ENCODE assay signal across 9 cellular contexts in the genomic region with DNA sequence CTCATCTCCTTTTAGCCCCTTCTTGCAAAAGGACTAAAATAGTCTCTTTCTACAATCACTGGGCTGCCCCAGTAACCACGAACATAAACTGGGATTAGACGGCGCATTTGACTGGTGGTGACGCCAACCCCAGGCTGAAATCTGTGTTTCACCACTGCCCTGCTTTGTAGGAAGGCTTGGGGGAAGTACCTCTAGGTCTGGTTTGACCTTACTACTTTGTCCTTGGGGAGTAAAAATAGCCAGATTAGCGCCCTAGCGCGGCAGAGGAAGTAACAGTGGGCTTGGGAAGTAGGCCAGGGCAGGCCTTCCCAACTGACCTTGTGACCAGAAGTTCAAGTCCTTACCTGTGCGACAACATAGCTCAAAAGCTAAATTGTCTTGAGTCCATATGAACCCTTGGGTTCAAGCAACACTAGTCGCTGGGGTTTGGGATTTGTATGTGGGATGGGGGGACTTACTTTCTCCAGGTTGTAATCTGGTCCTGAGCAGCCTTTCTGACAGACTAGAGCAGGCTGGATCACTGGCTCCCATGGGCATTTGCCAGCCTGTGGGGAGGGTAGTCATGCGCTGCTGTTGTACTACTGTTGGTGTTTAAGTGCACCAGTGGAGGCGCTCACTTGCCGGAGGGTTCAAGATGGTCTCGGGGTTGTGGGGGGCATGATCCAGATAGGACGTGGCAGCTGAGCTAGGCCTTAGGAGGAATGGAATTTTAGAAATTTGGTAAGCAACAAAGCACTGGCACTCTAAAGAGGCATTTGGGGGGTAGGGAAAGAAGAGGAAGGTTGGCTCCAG. TPM values are rescaled to one million over a fixed set of nuclear protein-coding genes. Genes with fewer than 3 reads are reported as not detected.
DNase-seq lines count a peak whose midpoint lies in the region; ATAC-seq and FAIRE-seq lines count a peak whose summit lies in the region.
"Had no signal": no experiment of that assay in that cellular context is flagged by ENCODE, and none has a peak within 500 bp of the region (broad histone marks: within the 10 kb centered on the region; RNA-seq: fewer than 3 reads in every experiment).

No MANE protein-coding gene starts in this region.

- peak overlapping the region; percentile 73 for H3K18ac ChIP-seq in neuronal stem cell (ENCODE audit: low read length)

- H2BK12ac ChIP-seq in neuronal stem cell (ENCODE audit: low read length) = no peak overlapping the region

- H3K4me1 Mint-ChIP-seq in CD4-positive, CD25-positive, alpha-beta regulatory T cell = peaks cover 30 to 63% (median 56%) of the 10 kb centered on the region in 4 donors
- peaks cover 61% of the 10 kb centered on the region for H3K4me1 Mint-ChIP-seq in activated naive CD4-positive, alpha-beta T cell treated with anti-CD3 and anti-CD28 coated beads for 36 hours (ENCODE audit: low read depth)

- peaks cover 62% of the 10 kb centered on the region for H3K36me3 Mint-ChIP-seq in CD4-positive, CD25-positive, alpha-beta regulatory T cell
- peaks cover 51% of the 10 kb centered on the region for H3K36me3 Mint-ChIP-seq in activated naive CD4-positive, alpha-beta T cell treated with anti-CD3 and anti-CD28 coated beads for 36 hours (ENCODE audit: low read depth)

- peaks cover 6% of the 10 kb centered on the region for H3K27me3 Mint-ChIP-seq in CD4-positive, CD25-positive, alpha-beta regulatory T cell
- H3K27me3 Mint-ChIP-seq in activated naive CD4-positive, alpha-beta T cell treated with anti-CD3 and anti-CD28 coated beads for 36 hours (ENCODE audit: low read depth) = no peaks in the 10 kb centered on the region

- peak overlapping the region; percentile 38 for H3K4me3 ChIP-seq in CD4-positive, CD25-positive, alpha-beta regulatory T cell (ENCODE audit: low read depth, low read length)
- H3K4me3 ChIP-seq in neuronal stem cell (ENCODE audit: low read length in 2 of 2) = peak overlapping the region; percentile 82 to 97

- no peak overlapping the region for H2BK5ac ChIP-seq in neuronal stem cell (ENCODE audit: low read length)

- H2AK5ac ChIP-seq in neuronal stem cell (ENCODE audit: low read depth, low read length) = no peak overlapping the region

- H3K14ac ChIP-seq in neuronal stem cell (ENCODE audit: low read length) = no peak overlapping the region

- H3K4ac ChIP-seq in neuronal stem cell (ENCODE audit: low read length) = no peak overlapping the region

- no peaks in the 10 kb centered on the region for H3K27me3 ChIP-seq in CD4-positive, CD25-positive, alpha-beta regulatory T cell (ENCODE audit: control insufficient read depth, insufficient read depth, low read length)
- H3K27me3 ChIP-seq in neuronal stem cell (ENCODE audit: control insufficient read depth in 3 of 3, insufficient read depth in 3 of 3, low read depth in 1 of 3, low read length in 3 of 3) = no peaks in the 10 kb centered on the region

- DNase-seq in CD4-positive, CD25-positive, alpha-beta regulatory T cell = peak in 2 of 3 donors; percentile 44 to 49
- DNase-seq in NCI-H1930 (lab: John Stamatoyannopoulos, UW) = peak; percentile 21 to 31
- DNase-seq in activated naive CD4-positive, alpha-beta T cell treated with anti-CD3 and anti-CD28 coated beads for 36 hours = peak; percentile 71
- peak; percentile 52 to 55 for DNase-seq in frontal cortex (ENCODE audit: low spot score in 2 of 2)
- DNase-seq in neuronal stem cell (ENCODE audit: low spot score) = no peak
- DNase-seq in GM19238 (ENCODE audit: insufficient read length, low spot score) = no peak

- H3K36me3 ChIP-seq in CD4-positive, CD25-positive, alpha-beta regulatory T cell (ENCODE audit: control insufficient read depth, insufficient read depth, low read length) = peaks cover 49% of the 10 kb centered on the region
- H3K36me3 ChIP-seq in neuronal stem cell (replicated peaks in 1 of 2; ENCODE audit: control insufficient read depth in 2 of 2, insufficient read depth in 2 of 2, low read length in 2 of 2) = peaks cover 28 to 71% of the 10 kb centered on the region in 2 donors

- no peak overlapping the region for H4K8ac ChIP-seq in neuronal stem cell (ENCODE audit: low read depth, low read length)

- H3K4me1 ChIP-seq in CD4-positive, CD25-positive, alpha-beta regulatory T cell (ENCODE audit: control insufficient read depth, insufficient read depth, low read length, poor library complexity, severe bottlenecking) = peaks cover 54% of the 10 kb centered on the region
- peaks cover 4 to 7% of the 10 kb centered on the region in 2 donors for H3K4me1 ChIP-seq in neuronal stem cell (ENCODE audit: control insufficient read depth in 2 of 2, insufficient read depth in 1 of 2, low read depth in 1 of 2, low read length in 2 of 2)

- H3K9me3 Mint-ChIP-seq in CD4-positive, CD25-positive, alpha-beta regulatory T cell = peaks cover 0 to 3% (median 0%) of the 10 kb centered on the region in 7 donors
- no peaks in the 10 kb centered on the region for H3K9me3 Mint-ChIP-seq in activated naive CD4-positive, alpha-beta T cell treated with anti-CD3 and anti-CD28 coated beads for 36 hours

- H4K91ac ChIP-seq in neuronal stem cell (ENCODE audit: low read depth, low read length, poor library complexity) = no peak overlapping the region

- no peak overlapping the region for H3K23ac ChIP-seq in neuronal stem cell (ENCODE audit: low read depth, low read length, poor library complexity)

- H2BK120ac ChIP-seq in neuronal stem cell (ENCODE audit: low read depth, low read length) = no peak overlapping the region

- no peak for ATAC-seq in CD4-positive, CD25-positive, alpha-beta regulatory T cell (ENCODE audit: low read depth in 2 of 2)
- ATAC-seq in GM21381 (IDR thresholded peaks at IDR 0.05; ENCODE audit: unreplicated experiment) (peak; percentile 14), HG03457 (IDR thresholded peaks at IDR 0.05; ENCODE audit: unreplicated experiment) (no peak)

- FAIRE-seq in frontal cortex (lab: Jason Lieb, UNC) = no peak

- no peak overlapping the region for H2BK15ac ChIP-seq in neuronal stem cell (ENCODE audit: low read length)

- peak overlapping the region; percentile 90 for H2AFZ ChIP-seq in neuronal stem cell (ENCODE audit: low read length)

- H3K27ac ChIP-seq in CD4-positive, CD25-positive, alpha-beta regulatory T cell (ENCODE audit: insufficient read depth, low read length, poor library complexity, severe bottlenecking) = peak overlapping the region; percentile 87
- H3K27ac ChIP-seq in neuronal stem cell (replicated peaks; ENCODE audit: low read length) = peak overlapping the region; percentile 43

- peak overlapping the region; percentile 50 for H3K9ac ChIP-seq in neuronal stem cell (ENCODE audit: low read depth, low read length, poor library complexity)

- peak overlapping the region; percentile 80 to 94 (median 93) for H3K27ac Mint-ChIP-seq in CD4-positive, CD25-positive, alpha-beta regulatory T cell
- H3K27ac Mint-ChIP-seq in activated naive CD4-positive, alpha-beta T cell treated with anti-CD3 and anti-CD28 coated beads for 36 hours = peak overlapping the region; percentile 97

- CTCF ChIA-PET in activated naive CD4-positive, alpha-beta T cell treated with anti-CD3 and anti-CD28 coated beads for 36 hours (lab: Charles Lee) = interaction anchor here (0.6 to 6.4 kb wide), 27 partner anchors 10 to 243 kb away, joined by 3 to 61 read pairs (median 6); partner anchors contain the start of gene SF3B2

- H3K4me2 ChIP-seq in neuronal stem cell (ENCODE audit: insufficient read depth, low read length, poor library complexity, severe bottlenecking) = peak overlapping the region; percentile 70

- peaks cover 1 to 5% of the 10 kb centered on the region in 2 experiments for H3K9me3 ChIP-seq in CD4-positive, CD25-positive, alpha-beta regulatory T cell (ENCODE audit: control insufficient read depth in 2 of 2, low read length in 2 of 2)
- H3K9me3 ChIP-seq in neuronal stem cell (replicated peaks in 1 of 2; ENCODE audit: control insufficient read depth in 2 of 2, insufficient read depth in 1 of 2, low read depth in 1 of 2, low read length in 2 of 2) = peaks cover 2 to 10% of the 10 kb centered on the region in 2 donors

- intact Hi-C loops in activated naive CD4-positive, alpha-beta T cell treated with anti-CD3 and anti-CD28 coated beads for 36 hours (cut with micrococcal nuclease) = loop anchor here (1.0 to 2.0 kb wide), 3 partner anchors 17 to 65 kb away; partner anchors contain the start of gene SF3B2

- no peaks in the 10 kb centered on the region for H3K79me1 ChIP-seq in neuronal stem cell (ENCODE audit: low read depth, low read length)

- whole genome bisulfite sequencing in neuronal stem cell (ENCODE audit: extremely low coverage in 2 of 2, insufficient read length in 2 of 2, insufficient replicate concordance in 1 of 2), 2 donors = no CpG with 5 or more reads among the region's 14 CpGs

- H3K4me3 Mint-ChIP-seq in CD4-positive, CD25-positive, alpha-beta regulatory T cell = peak overlapping the region; percentile 75 to 96 (median 92)
- peak overlapping the region; percentile 79 for H3K4me3 Mint-ChIP-seq in activated naive CD4-positive, alpha-beta T cell treated with anti-CD3 and anti-CD28 coated beads for 36 hours

RNA-seq across cellular contexts. Expression of gene PACS1, which starts 1.0 kb away (rescaled TPM):
- total RNA-seq in CD4-positive, CD25-positive, alpha-beta regulatory T cell = 306 TPM
- 10 to 100 TPM; 43.8 to 57.8 (median 47.1) TPM for polyA plus RNA-seq in CD4-positive, CD25-positive, alpha-beta regulatory T cell
- 10 to 100 TPM; 77.8 to 80.7 TPM for total RNA-seq in activated naive CD4-positive, alpha-beta T cell treated with anti-CD3 and anti-CD28 coated beads for 36 hours
- total RNA-seq in frontal cortex = 29.3 TPM
- polyA plus RNA-seq in neuronal stem cell (2013, experiment 1 of 2) = 20.7 TPM
- polyA plus RNA-seq in neuronal stem cell (2013, experiment 2 of 2) = 21.7 TPM

RNA-seq across cellular contexts. Expression of gene SF3B2, which starts 17.0 kb away (rescaled TPM):
- total RNA-seq in CD4-positive, CD25-positive, alpha-beta regulatory T cell = 172 TPM
- polyA plus RNA-seq in CD4-positive, CD25-positive, alpha-beta regulatory T cell = 10 to 100 TPM; 67.6 to 79.7 (median 75.2) TPM
- 100 to 1,000 TPM; 319 to 321 TPM for total RNA-seq in activated naive CD4-positive, alpha-beta T cell treated with anti-CD3 and anti-CD28 coated beads for 36 hours
- total RNA-seq in frontal cortex = 90.9 TPM
- 125 TPM for polyA plus RNA-seq in neuronal stem cell (2013, experiment 1 of 2)
- 126 TPM for polyA plus RNA-seq in neuronal stem cell (2013, experiment 2 of 2)

RNA-seq across cellular contexts. Expression of gene GAL3ST3, which starts 20.2 kb away (rescaled TPM):
- total RNA-seq in CD4-positive, CD25-positive, alpha-beta regulatory T cell = not detected
- not detected for polyA plus RNA-seq in CD4-positive, CD25-positive, alpha-beta regulatory T cell
- under 1 TPM in 1 of 2 experiments, not detected in 1; 0.17 TPM for total RNA-seq in activated naive CD4-positive, alpha-beta T cell treated with anti-CD3 and anti-CD28 coated beads for 36 hours
- total RNA-seq in frontal cortex = 10.6 TPM
- polyA plus RNA-seq in neuronal stem cell (2013, experiment 1 of 2) = 24.0 TPM
- polyA plus RNA-seq in neuronal stem cell (2013, experiment 2 of 2) = 23.0 TPM

RNA-seq across cellular contexts. Expression of gene CATSPER1, which starts 42.8 kb away (rescaled TPM):
- not detected for total RNA-seq in CD4-positive, CD25-positive, alpha-beta regulatory T cell
- not detected for polyA plus RNA-seq in CD4-positive, CD25-positive, alpha-beta regulatory T cell
- total RNA-seq in activated naive CD4-positive, alpha-beta T cell treated with anti-CD3 and anti-CD28 coated beads for 36 hours = not detected
- total RNA-seq in frontal cortex = not detected
- 0.07 TPM for polyA plus RNA-seq in neuronal stem cell (2013, experiment 1 of 2)
- not detected for polyA plus RNA-seq in neuronal stem cell (2013, experiment 2 of 2)

RNA-seq across cellular contexts. Expression of gene CST6, which starts 57.3 kb away (rescaled TPM):
- not detected for total RNA-seq in CD4-positive, CD25-positive, alpha-beta regulatory T cell
- polyA plus RNA-seq in CD4-positive, CD25-positive, alpha-beta regulatory T cell = not detected
- total RNA-seq in activated naive CD4-positive, alpha-beta T cell treated with anti-CD3 and anti-CD28 coated beads for 36 hours = not detected
- total RNA-seq in frontal cortex = not detected
- not detected for polyA plus RNA-seq in neuronal stem cell (2013, experiment 1 of 2)
- not detected for polyA plus RNA-seq in neuronal stem cell (2013, experiment 2 of 2)
- total RNA-seq: subcutaneous adipose tissue had no signal

Comparison
In these comparisons a context has a peak if more than half of its experiments do, and no peak if none do; other contexts are left out.
1. DNase-seq: peak in CD4-positive, CD25-positive, alpha-beta regulatory T cell (2 of 3), NCI-H1930 (2 of 2), activated naive CD4-positive, alpha-beta T cell treated with anti-CD3 and anti-CD28 coated beads for 36 hours (single experiment) and frontal cortex (2 of 2); none in neuronal stem cell (single experiment) and GM19238 (single experiment).